ENCODE assay signal across 12 cellular contexts in the genomic region with DNA sequence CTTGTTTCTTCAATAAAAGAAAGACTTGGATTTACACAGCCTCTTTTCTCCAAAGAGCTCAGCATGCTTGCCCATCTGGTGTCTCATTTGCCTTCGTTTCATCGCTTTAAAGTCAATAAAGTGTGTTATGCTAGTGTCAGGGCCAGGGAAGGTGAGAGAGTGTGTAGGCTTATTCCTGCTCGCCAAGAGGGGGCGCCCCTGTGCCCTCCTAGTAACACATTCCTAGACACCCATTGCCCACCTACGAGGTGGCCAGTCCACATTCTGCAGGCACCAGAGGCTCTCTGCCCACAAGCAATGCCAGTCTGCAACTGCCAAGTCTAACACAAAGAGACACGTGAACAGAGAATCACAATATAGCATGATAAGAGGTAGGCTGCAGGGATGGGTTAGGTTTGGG. TPM values are rescaled to one million over a fixed set of nuclear protein-coding genes. Genes with fewer than 3 reads are reported as not detected.
DNase-seq lines count a peak whose midpoint lies in the region; ATAC-seq, FAIRE-seq and TF ChIP-seq lines count a peak whose summit lies in the region.
"Had no signal": no experiment of that assay in that cellular context is flagged by ENCODE, and none has a peak within 500 bp of the region (broad histone marks: within the 10 kb centered on the region; RNA-seq: fewer than 3 reads in every experiment).

No MANE protein-coding gene starts in this region.

- H3K4me3 ChIP-seq in breast epithelium (no peak overlapping the region), bronchial epithelial cell (ENCODE audit: low read depth, low read length) (no peak overlapping the region)
- H3K4me3 ChIP-seq: sigmoid colon, SJCRH30 had no signal

- ATAC-seq in GM19328 (IDR thresholded peaks at IDR 0.05; ENCODE audit: unreplicated experiment), result no peak
- ATAC-seq in HG02970 (IDR thresholded peaks at IDR 0.05; ENCODE audit: low FRiP score, unreplicated experiment), result no peak

- CTCF ChIA-PET in MCF 10A (lab: Yijun Ruan, JAX), result interaction anchor here (0.5 to 17.9 kb wide), 14 partner anchors 12 to 743 kb away, joined by 3 to 435 read pairs (median 6); no protein-coding TSS in a partner anchor

- no peak for TF ChIP-seq POLR2A in breast epithelium (IDR thresholded peaks at IDR 0.05)

- H3K9me3 ChIP-seq in breast epithelium, result no peaks in the 10 kb centered on the region
- H3K9me3 ChIP-seq: SJCRH30 had no signal

- FAIRE-seq in bronchial epithelial cell (lab: Jason Lieb, UNC), result no peak

- TF ChIP-seq CTCF in MCF 10A (IDR thresholded peaks at IDR 0.05; ENCODE audit: unreplicated experiment) (peak; percentile 25), breast epithelium (IDR thresholded peaks at IDR 0.05) (no peak), LNCAP (IDR thresholded peaks at IDR 0.05) (peak; percentile 39; the same call in 1 of the 2 replicates), bronchial epithelial cell (IDR thresholded peaks at IDR 0.05; ENCODE audit: insufficient read depth, low read length, severe bottlenecking) (peak; percentile 59), progenitor cell of endocrine pancreas (IDR thresholded peaks at IDR 0.05; ENCODE audit: unreplicated experiment) (peak; percentile 42)

- H3K27ac Mint-ChIP-seq in MCF 10A (ENCODE audit: low read depth, unreplicated experiment) (no peak overlapping the region), progenitor cell of endocrine pancreas (no peak overlapping the region)
- H3K27ac Mint-ChIP-seq: CD4-positive, alpha-beta memory T cell had no signal

- no peaks in the 10 kb centered on the region for H3K9me3 Mint-ChIP-seq in MCF 10A (ENCODE audit: unreplicated experiment)
- no peaks in the 10 kb centered on the region for H3K9me3 Mint-ChIP-seq in progenitor cell of endocrine pancreas (ENCODE audit: low read depth)

- DNase-seq in MCF 10A (ENCODE audit: unreplicated experiment), result peak; percentile 30
- no peak for DNase-seq in breast epithelium (ENCODE audit: low spot score in 2 of 2)
- DNase-seq in bronchial epithelial cell (ENCODE audit: low read depth), result no peak
- DNase-seq in progenitor cell of endocrine pancreas (ENCODE audit: low spot score, unreplicated experiment), result no peak
- no peak for DNase-seq in DMS114 treated with DMSO at 0.1 percent for 48 hours (lab: John Stamatoyannopoulos, UW; ENCODE audit: unreplicated experiment)
- DNase-seq: CD4-positive, alpha-beta memory T cell; sigmoid colon had no signal

- no peak overlapping the region for H3K27ac ChIP-seq in breast epithelium
- H3K27ac ChIP-seq: sigmoid colon, SJCRH30 had no signal

- POLR2A ChIA-PET in MCF 10A (lab: Yijun Ruan, JAX), result interaction anchor here (0.5 to 1.4 kb wide), 2 partner anchors 129 to 1272 kb away, joined by 3 to 4 read pairs; no protein-coding TSS in a partner anchor

- H3K27me3 ChIP-seq in breast epithelium, result no peaks in the 10 kb centered on the region
- no peaks in the 10 kb centered on the region for H3K27me3 ChIP-seq in bronchial epithelial cell (ENCODE audit: control insufficient read depth, insufficient read depth, low read length)
- H3K27me3 ChIP-seq: sigmoid colon, SJCRH30 had no signal

- H3K27me3 Mint-ChIP-seq in MCF 10A (ENCODE audit: insufficient read depth, unreplicated experiment) (peaks cover 11% of the 10 kb centered on the region), progenitor cell of endocrine pancreas (peaks cover 6% of the 10 kb centered on the region)

- no peaks in the 10 kb centered on the region for H3K36me3 ChIP-seq in breast epithelium
- H3K36me3 ChIP-seq in bronchial epithelial cell (ENCODE audit: control insufficient read depth, insufficient read depth, low read length), result no peaks in the 10 kb centered on the region
- H3K36me3 ChIP-seq: sigmoid colon, SJCRH30 had no signal

- intact Hi-C loops in MCF 10A (cut with micrococcal nuclease) (loop anchor here (10.0 kb wide), 3 partner anchors 211 to 1261 kb away; no protein-coding TSS in a partner anchor), breast epithelium (cut with DNase I; ENCODE audit: low total_unique reads) (loop anchor here (5.0 kb wide), 1 partner anchor 728 kb away; no protein-coding TSS in a partner anchor)

- H3K4me1 ChIP-seq in breast epithelium, result peaks cover 0 to 6% of the 10 kb centered on the region in 2 donors
- H3K4me1 ChIP-seq: SJCRH30 had no signal

- no TSS peak for BruUV-seq in MCF 10A (replicated peaks; lab: Mats Ljungman, UMichigan)

- H3K36me3 Mint-ChIP-seq in MCF 10A (ENCODE audit: insufficient read depth, unreplicated experiment), result no peaks in the 10 kb centered on the region
- no peaks in the 10 kb centered on the region for H3K36me3 Mint-ChIP-seq in progenitor cell of endocrine pancreas (ENCODE audit: insufficient read depth)
- H3K36me3 Mint-ChIP-seq: CD4-positive, alpha-beta memory T cell had no signal

- H3K4me3 Mint-ChIP-seq in MCF 10A (ENCODE audit: unreplicated experiment), result no peak overlapping the region
- H3K4me3 Mint-ChIP-seq in progenitor cell of endocrine pancreas (ENCODE audit: low read depth), result no peak overlapping the region
- H3K4me3 Mint-ChIP-seq: CD4-positive, alpha-beta memory T cell had no signal

- H3K4me1 Mint-ChIP-seq in MCF 10A (ENCODE audit: insufficient read depth, unreplicated experiment), result no peaks in the 10 kb centered on the region
- H3K4me1 Mint-ChIP-seq in progenitor cell of endocrine pancreas (ENCODE audit: low read depth), result peaks cover 10% of the 10 kb centered on the region
- H3K4me1 Mint-ChIP-seq: CD4-positive, alpha-beta memory T cell had no signal

RNA-seq across cellular contexts. Expression of gene DAPL1, which starts 39.4 kb away (rescaled TPM):
- total RNA-seq in MCF 10A (2022) (not detected in 2 replicates), breast epithelium (not detected), bronchial epithelial cell (1.0 TPM in 1 of 2 replicates, not detected in the other), progenitor cell of endocrine pancreas (not detected in 2 replicates)
- total RNA-seq: CD4-positive, alpha-beta memory T cell; lung microvascular endothelial cell; SJCRH30 had no signal

Comparison
In these comparisons a context has a peak if more than half of its experiments do, and no peak if none do; other contexts are left out.
1. CTCF ChIP-seq: peak in MCF 10A (single experiment), LNCAP (single experiment), bronchial epithelial cell (single experiment) and progenitor cell of endocrine pancreas (single experiment); none in breast epithelium (0 of 3).